Comparison of ENCODE assay signal across 10 cellular contexts in genomic region chr18:57446322-57446721, GRCh38. TPM values are rescaled to one million over a fixed set of nuclear protein-coding genes. Genes with fewer than 3 reads are reported as not detected.
A peak's percentile ranks its signal among the peaks of the same experiment; 100 is the strongest.
DNase-seq lines count a peak whose midpoint lies in the region; ATAC-seq, FAIRE-seq and TF ChIP-seq lines count a peak whose summit lies in the region.
"Had no signal": no experiment of that assay in that cellular context is flagged by ENCODE, and none has a peak within 500 bp of the region (broad histone marks: within the 10 kb centered on the region; RNA-seq: fewer than 3 reads in every experiment).

No MANE protein-coding gene starts in this region.

- in situ Hi-C loops in K562 (cut with MboI), result no loop called here

- TF ChIP-seq EP300 in K562 (IDR thresholded peaks at IDR 0.05; ENCODE audit: low read length), result no peak

- TF ChIP-seq POLR2A in K562 (conservative IDR thresholded peaks at IDR 0.05), result no peak

- H3K9me1 ChIP-seq in K562 (ENCODE audit: control insufficient read depth, insufficient read depth, low read length), result no peaks in the 10 kb centered on the region

- no peaks in the 10 kb centered on the region for H4K20me1 ChIP-seq in MM.1S (ENCODE audit: insufficient read depth, low read length)
- H4K20me1 ChIP-seq in K562 (replicated peaks; ENCODE audit: control insufficient read depth, insufficient read depth, low read length), result peaks cover 10% of the 10 kb centered on the region; the same call in 1 of the 2 replicates

- FAIRE-seq in K562 (lab: Jason Lieb, UNC), result no peak

- peak overlapping the region; percentile 39 for H3K4me3 Mint-ChIP-seq in neural crest cell

- no peak overlapping the region for H3K27ac Mint-ChIP-seq in neural crest cell (ENCODE audit: unreplicated experiment)

- H3K79me2 ChIP-seq in MM.1S (ENCODE audit: low read length) (no peaks in the 10 kb centered on the region), K562 (ENCODE audit: control insufficient read depth, insufficient read depth, low read length) (no peaks in the 10 kb centered on the region)

- H3K4me3 ChIP-seq in MM.1S (ENCODE audit: low read length), result no peak overlapping the region
- no peak overlapping the region for H3K4me3 ChIP-seq in K562
- H3K4me3 ChIP-seq: BLaER1 treated with 17β-estradiol and CSF1 and Interleukin-3, amounts not matched to agents 10 nM and 100 nM had no signal

- BruUV-seq in K562 (replicated peaks; lab: Mats Ljungman, UMichigan), result no TSS peak

- no peaks in the 10 kb centered on the region for H3K36me3 ChIP-seq in MM.1S (replicated peaks; ENCODE audit: insufficient read depth, low read length)
- H3K36me3 ChIP-seq in K562 (ENCODE audit: control insufficient read depth, insufficient read depth, low read length), result no peaks in the 10 kb centered on the region
- H3K36me3 ChIP-seq: BLaER1 treated with 17β-estradiol and CSF1 and Interleukin-3, amounts not matched to agents 10 nM and 100 nM had no signal

- H3K4me1 ChIP-seq in MM.1S (ENCODE audit: low read length), result no peaks in the 10 kb centered on the region
- H3K4me1 ChIP-seq in K562 (replicated peaks in 1 of 2; ENCODE audit: control insufficient read depth in 2 of 2, insufficient read depth in 2 of 2, low read length in 2 of 2), result peaks cover 3 to 4% of the 10 kb centered on the region in 2 experiments; a peak in 3 of 5 replicates

- peaks cover 72% of the 10 kb centered on the region for H3K27me3 Mint-ChIP-seq in neural crest cell (ENCODE audit: low read depth)

- H3K27me3 ChIP-seq in MM.1S (replicated peaks; ENCODE audit: insufficient read depth, low read length), result no peaks in the 10 kb centered on the region
- peaks cover 0 to 2% of the 10 kb centered on the region in 2 experiments; a peak in 1 of 5 replicates for H3K27me3 ChIP-seq in K562 (ENCODE audit: control insufficient read depth in 2 of 2, insufficient read depth in 2 of 2, low read length in 2 of 2)

- H3K4me2 ChIP-seq in MM.1S (ENCODE audit: low read depth, low read length), result no peak overlapping the region
- no peak overlapping the region for H3K4me2 ChIP-seq in K562 (ENCODE audit: insufficient read depth, low read length)

- H2AFZ ChIP-seq in MM.1S (ENCODE audit: low read length), result no peak overlapping the region
- H2AFZ ChIP-seq in K562 (ENCODE audit: low read depth, low read length), result no peak overlapping the region

- H3K9me2 ChIP-seq in MM.1S (replicated peaks; ENCODE audit: insufficient read depth, low read length), result no peaks in the 10 kb centered on the region

- no peaks in the 10 kb centered on the region for H3K36me3 Mint-ChIP-seq in neural crest cell (ENCODE audit: low read depth)

- TF ChIP-seq CTCF in MM.1S (IDR thresholded peaks at IDR 0.05; ENCODE audit: low read length) (peak; percentile 88), K562 (IDR thresholded peaks at IDR 0.05 in 2 of 3, conservative IDR thresholded peaks at IDR 0.05 in 1 of 3; ENCODE audit: insufficient read depth in 2 of 3, low read depth in 1 of 3, low read length in 3 of 3) (peak; percentile 60 to 71 (median 61)), neural crest cell (conservative IDR thresholded peaks at IDR 0.05) (peak; percentile 63)

- POLR2A ChIA-PET in K562 (lab: Yijun Ruan, JAX), result no interaction called here

- ATAC-seq in K562 (peak; percentile 95), sciatic nerve (no peak)

- DNase-seq in NCI-H2029 treated with DMSO at 0.1 percent for 48 hours (lab: John Stamatoyannopoulos, UW) (peak; percentile 22), NCI-H2029 (lab: John Stamatoyannopoulos, UW) (no peak), MM.1S (peak; percentile 53), K562 (ENCODE audit: extremely low read depth in 1 of 4, low spot score in 3 of 4) (peak; percentile 22 to 55 (median 40)), neural crest cell (ENCODE audit: low read depth, low spot score) (peak; percentile 38), NOMO-1 (lab: John Stamatoyannopoulos, UW; ENCODE audit: unreplicated experiment in 2 of 2) (no peak), sciatic nerve (ENCODE audit: low spot score) (no peak)
- DNase-seq in stimulated activated CD4-positive, alpha-beta T cell treated with anti-CD3 and anti-CD28 coated beads, Interleukin-4, amount 100 ng/mL, for 24 hours, result no peak
- DNase-seq: NCI-H2171 had no signal

- H3K9ac ChIP-seq in MM.1S (ENCODE audit: low read length) (no peak overlapping the region), K562 (ENCODE audit: insufficient read depth in 1 of 2, low read depth in 2 of 2, low read length in 2 of 2) (no peak overlapping the region)
- H3K9ac ChIP-seq: BLaER1 treated with 17β-estradiol and CSF1 and Interleukin-3, amounts not matched to agents 10 nM and 100 nM had no signal

- TF ChIP-seq RAD21 in K562 (CRISPR knock-in tag; conservative IDR thresholded peaks at IDR 0.05 in 1 of 2, IDR thresholded peaks at IDR 0.05 in 1 of 2), result peak; percentile 43 to 74

- intact Hi-C loops in K562 (cut with micrococcal nuclease), result loop anchor here (2.0 to 10.0 kb wide), 3 partner anchors 326 to 698 kb away; no protein-coding TSS in a partner anchor
- intact Hi-C loops in sciatic nerve (cut with DNase I), result no loop called here

- no peaks in the 10 kb centered on the region for H3K9me3 ChIP-seq in MM.1S (replicated peaks; ENCODE audit: insufficient read depth, low read length)
- H3K9me3 ChIP-seq in K562 (replicated peaks; ENCODE audit: control insufficient read depth, insufficient read depth, low read depth, low read length), result no peaks in the 10 kb centered on the region
- H3K9me3 ChIP-seq: BLaER1 treated with 17β-estradiol and CSF1 and Interleukin-3, amounts not matched to agents 10 nM and 100 nM had no signal

- H3F3A ChIP-seq in MM.1S (ENCODE audit: insufficient read depth, low read length), result no peaks in the 10 kb centered on the region

- no peaks in the 10 kb centered on the region for H3K9me3 Mint-ChIP-seq in neural crest cell

- H3K27ac ChIP-seq in MM.1S (ENCODE audit: low read length) (no peak overlapping the region), K562 (ENCODE audit: extremely low read depth, low read depth, low read length) (no peak overlapping the region)
- H3K27ac ChIP-seq: BLaER1 treated with 17β-estradiol and CSF1 and Interleukin-3, amounts not matched to agents 10 nM and 100 nM had no signal

- 5% methylated on average over 4 of the region's 4 CpGs for WGBS in K562 (ENCODE audit: insufficient coverage, low coverage, missing lambda C conversion rate)

- H3K4me1 Mint-ChIP-seq in neural crest cell, result peaks cover 24% of the 10 kb centered on the region

- CTCF ChIA-PET in K562 (lab: Yijun Ruan, JAX; ENCODE audit: low intra/inter-chr PET ratio), result interaction anchor here (1.2 to 1.3 kb wide), 2 partner anchors 577 to 698 kb away, joined by 3 to 8 read pairs; no protein-coding TSS in a partner anchor

TF ChIP-seq in K562, 482 proteins besides CTCF, POLR2A, EP300 and RAD21:
- no peak for TF ChIP-seq GTF2A2 (tag; IDR thresholded peaks at IDR 0.05)
- TF ChIP-seq SMC3 (conservative IDR thresholded peaks at IDR 0.05; ENCODE audit: insufficient read depth, low read depth, low read length), result peak; percentile 78
- 0 out of 2 replicates have a peak, but pooled peaks have one; percentile 20 for TF ChIP-seq ZNF263 (CRISPR knock-in tag; IDR thresholded peaks at IDR 0.05; ENCODE audit: borderline replicate concordance)

RNA-seq across cellular contexts. Expression of gene ONECUT2, which starts 11.1 kb away (rescaled TPM):
- 0.51 and 1.4 TPM in 2 replicates for total RNA-seq in K562 (2011; cell fraction: chromatin; rRNA removed; ENCODE audit: low replicate concordance)
- 0.33 and 0.53 TPM in 2 replicates for total RNA-seq in K562 (2011; cell fraction: nucleolus; rRNA removed)
- total RNA-seq in K562 (2011; cell fraction: nucleoplasm; rRNA removed), result 1.2 and 2.1 TPM in 2 replicates
- total RNA-seq in K562 (2014; rRNA removed) (0.50 and 0.65 TPM in 2 replicates), K562 (2014; rRNA removed; fragmentation: Illumina TruSeq; extraction: Trizol) (1.2 and 1.3 TPM in 2 replicates), K562 (2015; rRNA removed; fragmentation: Illumina TruSeq; extraction: Trizol) (0.83 TPM in 2 replicates), K562 (2021) (1.9 and 2.5 TPM in 2 replicates), neural crest cell (8.2 and 10.8 TPM in 2 replicates), sciatic nerve (not detected)
- polyA plus RNA-seq in K562 (2011; rRNA removed) (0.85 TPM in 2 replicates), K562 (2014; fragmentation: Illumina TruSeq; extraction: Trizol) (1.3 and 1.5 TPM in 2 replicates), K562 (2014; fragmentation: Nextera tagmentation; extraction: Ambion mirVana) (under 1 TPM; 0.27 to 0.37 TPM), K562 (2014; rRNA removed) (0.52 and 0.55 TPM in 2 replicates)
- polyA plus RNA-seq in K562 (2011; cell fraction: cytosol; rRNA removed), result 0.28 and 0.63 TPM in 2 replicates
- polyA plus RNA-seq in K562 (2011; cell fraction: nucleus; rRNA removed), result 1.3 TPM in 2 replicates
- 0.83 and 0.90 TPM in 2 replicates for polyA plus RNA-seq in K562 (2012)
- polyA minus RNA-seq in K562 (2011; rRNA and poly(A)+ RNA removed), result 2.4 and 2.6 TPM in 2 replicates
- 1.6 and 2.0 TPM in 2 replicates for polyA minus RNA-seq in K562 (2011; cell fraction: cytosol; rRNA and poly(A)+ RNA removed)
- polyA minus RNA-seq in K562 (2011; cell fraction: nucleus; rRNA and poly(A)+ RNA removed), result 0.94 and 1.4 TPM in 2 replicates

Comparison
In these comparisons a context has a peak if more than half of its experiments do, and no peak if none do; other contexts are left out.
1. DNase-seq: peak in NCI-H2029 treated with DMSO at 0.1 percent for 48 hours (single experiment), MM.1S (single experiment), K562 (4 of 4) and neural crest cell (single experiment); none in NCI-H2029 (single experiment), stimulated activated CD4-positive, alpha-beta T cell treated with anti-CD3 and anti-CD28 coated beads, Interleukin-4, amount 100 ng/mL, for 24 hours (single experiment), NOMO-1 (0 of 2) and sciatic nerve (single experiment).
2. Peak in every context shown above with its lines, with median percentiles within 50 percentile points of each other: CTCF ChIP-seq.